In genomic region chr21:30779269-30779668, GRCh38 we compare ENCODE assay signal across 43 cellular contexts. TPM values are rescaled to one million over a fixed set of nuclear protein-coding genes. Genes with fewer than 3 reads are reported as not detected.
"Had no signal": no experiment of that assay in that cellular context is flagged by ENCODE, and none has a peak within 500 bp of the region (broad histone marks: within the 10 kb centered on the region; RNA-seq: fewer than 3 reads in every experiment).

No MANE protein-coding gene starts in this region.

- H3K27ac Mint-ChIP-seq: activated naive CD4-positive, alpha-beta T cell treated with anti-CD3 and anti-CD28 coated beads for 36 hours; activated naive CD4-positive, alpha-beta T cell treated with anti-CD3 and anti-CD28 coated beads, Interleukin-2, amount 10 ng/mL, durations not matched to agents 7 days and 5 days; activated naive CD4-positive, alpha-beta T cell treated with anti-CD3 and anti-CD28 coated beads, Interleukin-2, amount 50 U/mL, for 24 hours; activated naive CD4-positive, alpha-beta T cell treated with anti-CD3 and anti-CD28 coated beads, Interleukin-2, amount 50 U/mL, for 72 hours; activated naive CD8-positive, alpha-beta T cell; activated naive CD8-positive, alpha-beta T cell treated with anti-CD3 and anti-CD28 coated beads for 36 hours; activated naive CD8-positive, alpha-beta T cell treated with anti-CD3 and anti-CD28 coated beads, Interleukin-2, amount 10 ng/mL, durations not matched to agents 7 days and 5 days; activated naive CD8-positive, alpha-beta T cell treated with anti-CD3 and anti-CD28 coated beads, Interleukin-2, amount 50 U/mL, for 24 hours; activated T-cell treated with anti-CD3 and anti-CD28 coated beads, Interleukin-2, amount 50 U/mL, for 24 hours; activated T-cell treated with anti-CD3 and anti-CD28 coated beads, Interleukin-2, amount 50 U/mL, for 72 hours; activated T-helper 1 cell treated with anti-CD3 and anti-CD28 coated beads, Interleukin-12 subunit alpha, Interleukin-12 subunit beta, Interleukin-2, Interleukin-4 antibody, amounts not matched to agents 30 ng/mL and 10 ng/mL and 1 ng/mL, durations not matched to agents 14 hours and 24 hours and 36 hours; activated T-helper 17 cell treated with anti-CD3 and anti-CD28 coated beads, Interleukin-2, amount 50 U/mL, for 72 hours; activated T-helper 2 cell treated with anti-CD3 and anti-CD28 coated beads, Interferon-gamma antibody, Interleukin-2, Interleukin-4, amounts not matched to agents 10 μg/mL and 5 μg/mL and 100 μg/mL, durations not matched to agents 14 hours and 24 hours and 36 hours; brain had no signal

- H3K9me3 Mint-ChIP-seq: activated naive CD4-positive, alpha-beta T cell treated with anti-CD3 and anti-CD28 coated beads for 36 hours; activated naive CD4-positive, alpha-beta T cell treated with anti-CD3 and anti-CD28 coated beads, Interleukin-2, amount 10 ng/mL, durations not matched to agents 7 days and 5 days; activated naive CD4-positive, alpha-beta T cell treated with anti-CD3 and anti-CD28 coated beads, Interleukin-2, amount 50 U/mL, for 24 hours; activated naive CD4-positive, alpha-beta T cell treated with anti-CD3 and anti-CD28 coated beads, Interleukin-2, amount 50 U/mL, for 72 hours; activated naive CD8-positive, alpha-beta T cell treated with anti-CD3 and anti-CD28 coated beads, Interleukin-2, amount 10 ng/mL, durations not matched to agents 7 days and 5 days; activated naive CD8-positive, alpha-beta T cell treated with anti-CD3 and anti-CD28 coated beads, Interleukin-2, amount 50 U/mL, for 24 hours; activated T-cell treated with anti-CD3 and anti-CD28 coated beads, Interleukin-2, amount 50 U/mL, for 4 hours; activated T-cell treated with anti-CD3 and anti-CD28 coated beads, Interleukin-2, amount 50 U/mL, for 72 hours; activated T-helper 1 cell treated with anti-CD3 and anti-CD28 coated beads, Interleukin-12 subunit alpha, Interleukin-12 subunit beta, Interleukin-2, Interleukin-4 antibody, amounts not matched to agents 30 ng/mL and 10 ng/mL and 1 ng/mL, durations not matched to agents 14 hours and 24 hours and 36 hours; activated T-helper 17 cell treated with anti-CD3 and anti-CD28 coated beads, Interleukin-2, amount 50 U/mL, for 72 hours; activated T-helper 2 cell treated with anti-CD3 and anti-CD28 coated beads, Interferon-gamma antibody, Interleukin-2, Interleukin-4, amounts not matched to agents 10 μg/mL and 5 μg/mL and 100 μg/mL, durations not matched to agents 14 hours and 24 hours and 36 hours; central memory CD8-positive, alpha-beta T cell had no signal

- H3K4me3 ChIP-seq: adrenal gland, ascending aorta, body of pancreas, breast epithelium, cardiac muscle cell had no signal

- H3K27me3 Mint-ChIP-seq: activated naive CD4-positive, alpha-beta T cell treated with anti-CD3 and anti-CD28 coated beads, Interleukin-2, amount 10 ng/mL, durations not matched to agents 7 days and 5 days had no signal

- H3K9me3 ChIP-seq: adrenal gland, ascending aorta, body of pancreas, breast epithelium had no signal

- H3K36me3 ChIP-seq: adrenal gland, ascending aorta, brain microvascular endothelial cell, breast epithelium, cardiac muscle cell had no signal

- H3K4me1 ChIP-seq: adrenal gland, ascending aorta, body of pancreas, breast epithelium had no signal

- H3K27me3 ChIP-seq: adrenal gland, ascending aorta, body of pancreas, brain microvascular endothelial cell, breast epithelium, cardiac muscle cell had no signal

- ATAC-seq: activated naive CD4-positive, alpha-beta T cell treated with anti-CD3 and anti-CD28 coated beads, Interleukin-2, amount 50 U/mL, for 72 hours; activated naive CD8-positive, alpha-beta T cell treated with anti-CD3 and anti-CD28 coated beads, Interleukin-2, amount 50 U/mL, for 24 hours; activated T-cell treated with anti-CD3 and anti-CD28 coated beads, Interleukin-2, amount 50 U/mL, for 4 hours; activated T-cell treated with anti-CD3 and anti-CD28 coated beads, Interleukin-2, amount 50 U/mL, for 72 hours; activated T-helper 17 cell treated with anti-CD3 and anti-CD28 coated beads, Interleukin-2, amount 50 U/mL, for 72 hours; body of pancreas had no signal

- H3K27ac ChIP-seq: adrenal gland, ascending aorta, body of pancreas, brain microvascular endothelial cell, breast epithelium, cardiac muscle cell had no signal

- FAIRE-seq: astrocyte, bronchial epithelial cell had no signal

- H3K36me3 Mint-ChIP-seq: activated naive CD4-positive, alpha-beta T cell treated with anti-CD3 and anti-CD28 coated beads, Interleukin-2, amount 10 ng/mL, durations not matched to agents 7 days and 5 days; activated naive CD4-positive, alpha-beta T cell treated with anti-CD3 and anti-CD28 coated beads, Interleukin-2, amount 50 U/mL, for 24 hours; activated naive CD4-positive, alpha-beta T cell treated with anti-CD3 and anti-CD28 coated beads, Interleukin-2, amount 50 U/mL, for 72 hours; activated naive CD8-positive, alpha-beta T cell; activated naive CD8-positive, alpha-beta T cell treated with anti-CD3 and anti-CD28 coated beads for 36 hours; activated naive CD8-positive, alpha-beta T cell treated with anti-CD3 and anti-CD28 coated beads, Interleukin-2, amount 10 ng/mL, durations not matched to agents 7 days and 5 days; brain had no signal

- DNase-seq: activated effector memory CD4-positive, alpha-beta T cell treated with anti-CD3 and anti-CD28 coated beads, Interleukin-2, amount 50 U/mL, for 16 hours; activated gamma-delta T cell; activated gamma-delta T cell treated with Interleukin-2 at 50 U/mL for 16 hours; activated naive CD4-positive, alpha-beta T cell; activated naive CD4-positive, alpha-beta T cell treated with anti-CD3 and anti-CD28 coated beads for 36 hours; activated naive CD4-positive, alpha-beta T cell treated with anti-CD3 and anti-CD28 coated beads, Interleukin-2, amount 10 ng/mL, durations not matched to agents 7 days and 5 days; activated naive CD4-positive, alpha-beta T cell treated with anti-CD3 and anti-CD28 coated beads, Interleukin-2, amount 50 U/mL, for 16 hours; activated naive CD4-positive, alpha-beta T cell treated with Interleukin-2 at 50 U/mL for 16 hours; activated naive CD8-positive, alpha-beta T cell treated with anti-CD3 and anti-CD28 coated beads for 36 hours; activated naive CD8-positive, alpha-beta T cell treated with anti-CD3 and anti-CD28 coated beads, Interleukin-2, amount 10 ng/mL, durations not matched to agents 7 days and 5 days; activated naive CD8-positive, alpha-beta T cell treated with anti-CD3 and anti-CD28 coated beads, Interleukin-2, amount 50 U/mL, for 24 hours; activated T-cell treated with anti-CD3 and anti-CD28 coated beads for 4 hours; activated T-cell treated with anti-CD3 and anti-CD28 coated beads, Interleukin-2, amount 50 U/mL, for 1 hour; activated T-cell treated with anti-CD3 and anti-CD28 coated beads, Interleukin-2, amount 50 U/mL, for 24 hours; activated T-cell treated with anti-CD3 and anti-CD28 coated beads, Interleukin-2, amount 50 U/mL, for 4 hours; activated T-cell treated with anti-CD3 and anti-CD28 coated beads, Interleukin-2, amount 50 U/mL, for 48 hours; activated T-cell treated with anti-CD3 and anti-CD28 coated beads, Interleukin-2, amount 50 U/mL, for 72 hours; adrenal gland; amniotic stem cell; amygdala; anterior cingulate cortex; aorta; body of pancreas; brain microvascular endothelial cell; caudate nucleus; central memory CD4-positive, alpha-beta T cell; cerebellar nuclear complex had no signal

- H3K4me1 Mint-ChIP-seq: activated naive CD4-positive, alpha-beta T cell treated with anti-CD3 and anti-CD28 coated beads, Interleukin-2, amount 10 ng/mL, durations not matched to agents 7 days and 5 days; activated naive CD4-positive, alpha-beta T cell treated with anti-CD3 and anti-CD28 coated beads, Interleukin-2, amount 50 U/mL, for 24 hours; activated naive CD8-positive, alpha-beta T cell treated with anti-CD3 and anti-CD28 coated beads for 36 hours; activated naive CD8-positive, alpha-beta T cell treated with anti-CD3 and anti-CD28 coated beads, Interleukin-2, amount 10 ng/mL, durations not matched to agents 7 days and 5 days; activated naive CD8-positive, alpha-beta T cell treated with anti-CD3 and anti-CD28 coated beads, Interleukin-2, amount 50 U/mL, for 24 hours; activated T-helper 17 cell treated with anti-CD3 and anti-CD28 coated beads, Interleukin-2, amount 50 U/mL, for 72 hours; brain; central memory CD8-positive, alpha-beta T cell had no signal

- H3K4me3 Mint-ChIP-seq: activated naive CD4-positive, alpha-beta T cell treated with anti-CD3 and anti-CD28 coated beads for 36 hours; activated naive CD4-positive, alpha-beta T cell treated with anti-CD3 and anti-CD28 coated beads, Interleukin-2, amount 10 ng/mL, durations not matched to agents 7 days and 5 days; activated naive CD4-positive, alpha-beta T cell treated with anti-CD3 and anti-CD28 coated beads, Interleukin-2, amount 50 U/mL, for 24 hours; activated naive CD8-positive, alpha-beta T cell; activated naive CD8-positive, alpha-beta T cell treated with anti-CD3 and anti-CD28 coated beads for 36 hours; activated naive CD8-positive, alpha-beta T cell treated with anti-CD3 and anti-CD28 coated beads, Interleukin-2, amount 10 ng/mL, durations not matched to agents 7 days and 5 days; activated naive CD8-positive, alpha-beta T cell treated with anti-CD3 and anti-CD28 coated beads, Interleukin-2, amount 50 U/mL, for 24 hours; activated T-cell treated with anti-CD3 and anti-CD28 coated beads, Interleukin-2, amount 50 U/mL, for 24 hours; activated T-cell treated with anti-CD3 and anti-CD28 coated beads, Interleukin-2, amount 50 U/mL, for 4 hours; activated T-cell treated with anti-CD3 and anti-CD28 coated beads, Interleukin-2, amount 50 U/mL, for 72 hours; activated T-helper 1 cell treated with anti-CD3 and anti-CD28 coated beads, Interleukin-12 subunit alpha, Interleukin-12 subunit beta, Interleukin-2, Interleukin-4 antibody, amounts not matched to agents 30 ng/mL and 10 ng/mL and 1 ng/mL, durations not matched to agents 14 hours and 24 hours and 36 hours; activated T-helper 17 cell treated with anti-CD3 and anti-CD28 coated beads, Interleukin-2, amount 50 U/mL, for 72 hours; brain; central memory CD8-positive, alpha-beta T cell had no signal

RNA-seq across cellular contexts. Expression of gene KRTAP21-1, which starts 24.0 kb away (rescaled TPM):
- total RNA-seq: activated naive CD4-positive, alpha-beta T cell treated with anti-CD3 and anti-CD28 coated beads for 36 hours; activated naive CD4-positive, alpha-beta T cell treated with anti-CD3 and anti-CD28 coated beads, Interleukin-2, amount 50 U/mL, for 72 hours; activated naive CD8-positive, alpha-beta T cell treated with anti-CD3 and anti-CD28 coated beads for 36 hours; activated naive CD8-positive, alpha-beta T cell treated with anti-CD3 and anti-CD28 coated beads, Interleukin-2, amount 10 ng/mL, durations not matched to agents 7 days and 5 days; activated T-cell treated with anti-CD3 and anti-CD28 coated beads, Interleukin-2, amount 50 U/mL, for 4 hours; activated T-cell treated with anti-CD3 and anti-CD28 coated beads, Interleukin-2, amount 50 U/mL, for 72 hours; activated T-helper 1 cell treated with anti-CD3 and anti-CD28 coated beads, Interleukin-12 subunit alpha, Interleukin-12 subunit beta, Interleukin-2, Interleukin-4 antibody, amounts not matched to agents 30 ng/mL and 10 ng/mL and 1 ng/mL, durations not matched to agents 14 hours and 24 hours and 36 hours; activated T-helper 17 cell treated with anti-CD3 and anti-CD28 coated beads, Interleukin-2, amount 50 U/mL, for 72 hours; activated T-helper 2 cell treated with anti-CD3 and anti-CD28 coated beads, Interferon-gamma antibody, Interleukin-2, Interleukin-4, amounts not matched to agents 10 μg/mL and 5 μg/mL and 100 μg/mL, durations not matched to agents 14 hours and 24 hours and 36 hours; adrenal gland; aorta; ascending aorta; astrocyte; body of pancreas; breast epithelium; bronchial epithelial cell; cardiac muscle cell; cardiac septum; cerebellum had no signal
- polyA plus RNA-seq: adipose tissue, adrenal gland, aorta, cardiac muscle cell had no signal

RNA-seq across cellular contexts. Expression of gene KRTAP21-2, which starts 32.2 kb away (rescaled TPM):
- total RNA-seq: activated naive CD4-positive, alpha-beta T cell treated with anti-CD3 and anti-CD28 coated beads for 36 hours; activated naive CD4-positive, alpha-beta T cell treated with anti-CD3 and anti-CD28 coated beads, Interleukin-2, amount 50 U/mL, for 72 hours; activated naive CD8-positive, alpha-beta T cell treated with anti-CD3 and anti-CD28 coated beads for 36 hours; activated naive CD8-positive, alpha-beta T cell treated with anti-CD3 and anti-CD28 coated beads, Interleukin-2, amount 10 ng/mL, durations not matched to agents 7 days and 5 days; activated T-cell treated with anti-CD3 and anti-CD28 coated beads, Interleukin-2, amount 50 U/mL, for 4 hours; activated T-cell treated with anti-CD3 and anti-CD28 coated beads, Interleukin-2, amount 50 U/mL, for 72 hours; activated T-helper 1 cell treated with anti-CD3 and anti-CD28 coated beads, Interleukin-12 subunit alpha, Interleukin-12 subunit beta, Interleukin-2, Interleukin-4 antibody, amounts not matched to agents 30 ng/mL and 10 ng/mL and 1 ng/mL, durations not matched to agents 14 hours and 24 hours and 36 hours; activated T-helper 17 cell treated with anti-CD3 and anti-CD28 coated beads, Interleukin-2, amount 50 U/mL, for 72 hours; activated T-helper 2 cell treated with anti-CD3 and anti-CD28 coated beads, Interferon-gamma antibody, Interleukin-2, Interleukin-4, amounts not matched to agents 10 μg/mL and 5 μg/mL and 100 μg/mL, durations not matched to agents 14 hours and 24 hours and 36 hours; adrenal gland; aorta; ascending aorta; astrocyte; body of pancreas; breast epithelium; bronchial epithelial cell; cardiac muscle cell; cardiac septum; cerebellum had no signal
- polyA plus RNA-seq: adipose tissue, adrenal gland, aorta, cardiac muscle cell had no signal

RNA-seq across cellular contexts. Expression of gene KRTAP8-1, which starts 33.8 kb away (rescaled TPM):
- total RNA-seq: activated naive CD4-positive, alpha-beta T cell treated with anti-CD3 and anti-CD28 coated beads for 36 hours; activated naive CD4-positive, alpha-beta T cell treated with anti-CD3 and anti-CD28 coated beads, Interleukin-2, amount 50 U/mL, for 72 hours; activated naive CD8-positive, alpha-beta T cell treated with anti-CD3 and anti-CD28 coated beads for 36 hours; activated naive CD8-positive, alpha-beta T cell treated with anti-CD3 and anti-CD28 coated beads, Interleukin-2, amount 10 ng/mL, durations not matched to agents 7 days and 5 days; activated T-cell treated with anti-CD3 and anti-CD28 coated beads, Interleukin-2, amount 50 U/mL, for 4 hours; activated T-cell treated with anti-CD3 and anti-CD28 coated beads, Interleukin-2, amount 50 U/mL, for 72 hours; activated T-helper 1 cell treated with anti-CD3 and anti-CD28 coated beads, Interleukin-12 subunit alpha, Interleukin-12 subunit beta, Interleukin-2, Interleukin-4 antibody, amounts not matched to agents 30 ng/mL and 10 ng/mL and 1 ng/mL, durations not matched to agents 14 hours and 24 hours and 36 hours; activated T-helper 17 cell treated with anti-CD3 and anti-CD28 coated beads, Interleukin-2, amount 50 U/mL, for 72 hours; activated T-helper 2 cell treated with anti-CD3 and anti-CD28 coated beads, Interferon-gamma antibody, Interleukin-2, Interleukin-4, amounts not matched to agents 10 μg/mL and 5 μg/mL and 100 μg/mL, durations not matched to agents 14 hours and 24 hours and 36 hours; adrenal gland; aorta; ascending aorta; astrocyte; body of pancreas; breast epithelium; bronchial epithelial cell; cardiac muscle cell; cardiac septum; cerebellum had no signal
- polyA plus RNA-seq: adipose tissue, adrenal gland, aorta, cardiac muscle cell had no signal

RNA-seq across cellular contexts. Expression of gene KRTAP7-1, which starts 50.3 kb away (rescaled TPM):
- total RNA-seq: activated naive CD4-positive, alpha-beta T cell treated with anti-CD3 and anti-CD28 coated beads for 36 hours; activated naive CD4-positive, alpha-beta T cell treated with anti-CD3 and anti-CD28 coated beads, Interleukin-2, amount 50 U/mL, for 72 hours; activated naive CD8-positive, alpha-beta T cell treated with anti-CD3 and anti-CD28 coated beads for 36 hours; activated naive CD8-positive, alpha-beta T cell treated with anti-CD3 and anti-CD28 coated beads, Interleukin-2, amount 10 ng/mL, durations not matched to agents 7 days and 5 days; activated T-cell treated with anti-CD3 and anti-CD28 coated beads, Interleukin-2, amount 50 U/mL, for 4 hours; activated T-cell treated with anti-CD3 and anti-CD28 coated beads, Interleukin-2, amount 50 U/mL, for 72 hours; activated T-helper 1 cell treated with anti-CD3 and anti-CD28 coated beads, Interleukin-12 subunit alpha, Interleukin-12 subunit beta, Interleukin-2, Interleukin-4 antibody, amounts not matched to agents 30 ng/mL and 10 ng/mL and 1 ng/mL, durations not matched to agents 14 hours and 24 hours and 36 hours; activated T-helper 17 cell treated with anti-CD3 and anti-CD28 coated beads, Interleukin-2, amount 50 U/mL, for 72 hours; activated T-helper 2 cell treated with anti-CD3 and anti-CD28 coated beads, Interferon-gamma antibody, Interleukin-2, Interleukin-4, amounts not matched to agents 10 μg/mL and 5 μg/mL and 100 μg/mL, durations not matched to agents 14 hours and 24 hours and 36 hours; adrenal gland; aorta; ascending aorta; astrocyte; body of pancreas; breast epithelium; bronchial epithelial cell; cardiac muscle cell; cardiac septum; cerebellum had no signal
- polyA plus RNA-seq: adipose tissue, adrenal gland, aorta, cardiac muscle cell had no signal
